In the genomic region with DNA sequence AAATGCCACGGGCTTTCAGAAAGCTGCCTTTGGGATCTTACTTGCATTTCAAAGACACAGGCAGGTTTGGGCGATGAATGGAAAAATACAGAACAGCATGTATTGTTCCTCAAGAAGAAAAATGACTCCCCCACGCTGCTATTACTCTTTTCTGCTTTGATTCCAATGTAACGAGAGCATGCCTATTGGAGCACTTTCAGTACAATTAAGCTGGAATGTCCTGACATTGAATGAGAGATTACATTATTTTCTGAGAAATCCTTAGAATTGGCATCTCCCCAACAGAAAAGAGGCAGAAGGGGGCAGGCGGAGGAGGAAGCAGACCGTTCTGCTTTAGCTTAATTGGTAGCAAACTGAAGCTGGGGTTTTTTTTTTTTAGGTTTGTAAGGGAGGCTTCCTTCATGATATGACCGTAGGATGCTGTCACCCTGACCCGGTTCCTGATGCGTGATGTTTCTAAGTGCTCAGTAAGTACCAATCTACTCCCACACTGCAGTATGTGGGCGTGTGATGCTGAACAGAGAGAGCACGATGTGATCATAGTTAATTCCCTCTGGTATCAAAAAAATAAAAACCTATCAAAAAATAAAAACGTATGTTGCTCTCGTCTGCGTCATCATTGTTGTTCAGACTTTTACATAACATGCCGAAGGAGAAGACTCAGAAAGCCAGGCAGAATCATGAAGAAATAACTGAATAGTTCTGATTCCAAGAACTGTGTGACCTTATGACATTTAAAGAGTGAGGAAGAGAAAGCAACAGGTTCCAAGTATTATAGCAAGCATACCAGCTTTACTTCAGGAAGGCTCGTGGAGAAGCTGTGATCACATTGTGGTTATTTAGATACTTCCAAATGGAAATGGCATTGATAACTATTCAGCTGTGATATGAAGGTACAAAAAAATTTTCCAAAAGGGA, we compare ENCODE assay signal across 13 cellular contexts.
DNase-seq lines count a peak whose midpoint lies in the region; ATAC-seq, FAIRE-seq and TF ChIP-seq lines count a peak whose summit lies in the region.
"Had no signal": no experiment of that assay in that cellular context is flagged by ENCODE, and none has a peak within 500 bp of the region (broad histone marks: within the 10 kb centered on the region; RNA-seq: fewer than 3 reads in every experiment).

No MANE protein-coding gene starts in this region.

- H3K27me3 Mint-ChIP-seq in nephron (ENCODE audit: low read depth) = peaks cover 4% of the 10 kb centered on the region
- H3K27me3 Mint-ChIP-seq in activated naive CD8-positive, alpha-beta T cell treated with anti-CD3 and anti-CD28 coated beads, Interleukin-2, amount 50 U/mL, for 24 hours = peaks cover 14% of the 10 kb centered on the region

- H3K4me3 Mint-ChIP-seq in nephron = peak overlapping the region in 1 of 3 experiments; percentile 2
- H3K4me3 Mint-ChIP-seq in activated naive CD8-positive, alpha-beta T cell treated with anti-CD3 and anti-CD28 coated beads, Interleukin-2, amount 50 U/mL, for 24 hours = no peak overlapping the region
- H3K4me3 Mint-ChIP-seq: activated CD4-positive, alpha-beta memory T cell treated with anti-CD3 and anti-CD28 coated beads, Interleukin-2, amount 10 ng/mL, durations not matched to agents 7 days and 5 days; CD4-positive, CD25-positive, alpha-beta regulatory T cell had no signal

- DNase-seq in cortex of kidney (lab: John Stamatoyannopoulos, UW) (no peak), SKM-1 treated with dmso at 0.1 percent for 144 hours (lab: John Stamatoyannopoulos, UW; ENCODE audit: unreplicated experiment) (no peak)
- DNase-seq in activated naive CD8-positive, alpha-beta T cell treated with anti-CD3 and anti-CD28 coated beads, Interleukin-2, amount 50 U/mL, for 24 hours = no peak
- DNase-seq: activated CD4-positive, alpha-beta memory T cell treated with anti-CD3 and anti-CD28 coated beads, Interleukin-2, amount 10 ng/mL, durations not matched to agents 7 days and 5 days; gastrocnemius medialis; NCI-H2081 treated with DMSO at 0.1 percent for 48 hours had no signal

- no peak for TF ChIP-seq CTCF in nephron (IDR thresholded peaks at IDR 0.05; ENCODE audit: unreplicated experiment in 3 of 3)

- FAIRE-seq in endometrium (lab: Jason Lieb, UNC) = peak; percentile 99
- FAIRE-seq: HTR-8/SVneo had no signal

- peaks cover 44% of the 10 kb centered on the region for H3K4me1 ChIP-seq in ES-I3 (ENCODE audit: insufficient read depth, low read length)
- H3K4me1 ChIP-seq: gastrocnemius medialis had no signal

- peak; percentile 23 for ATAC-seq in SK-N-SH treated with all-trans-retinoic acid at 6 μM for 48 hours
- ATAC-seq in HG02885 (IDR thresholded peaks at IDR 0.05; ENCODE audit: poor library complexity, unreplicated experiment) = no peak
- ATAC-seq in activated naive CD8-positive, alpha-beta T cell treated with anti-CD3 and anti-CD28 coated beads, Interleukin-2, amount 50 U/mL, for 24 hours = no peak

- H3K9ac ChIP-seq in ES-I3 (ENCODE audit: low read depth, low read length) = peak overlapping the region; percentile 14

- peak overlapping the region in 2 of 3 experiments; percentile 59 to 70 for H3K27ac Mint-ChIP-seq in nephron
- no peak overlapping the region for H3K27ac Mint-ChIP-seq in activated naive CD8-positive, alpha-beta T cell treated with anti-CD3 and anti-CD28 coated beads, Interleukin-2, amount 50 U/mL, for 24 hours
- H3K27ac Mint-ChIP-seq: activated CD4-positive, alpha-beta memory T cell treated with anti-CD3 and anti-CD28 coated beads, Interleukin-2, amount 10 ng/mL, durations not matched to agents 7 days and 5 days; CD4-positive, CD25-positive, alpha-beta regulatory T cell had no signal

- no peaks in the 10 kb centered on the region for H3K36me3 Mint-ChIP-seq in nephron (ENCODE audit: low read depth)
- H3K36me3 Mint-ChIP-seq in activated naive CD8-positive, alpha-beta T cell treated with anti-CD3 and anti-CD28 coated beads, Interleukin-2, amount 50 U/mL, for 24 hours (ENCODE audit: low read depth) = no peaks in the 10 kb centered on the region
- H3K36me3 Mint-ChIP-seq: CD4-positive, CD25-positive, alpha-beta regulatory T cell had no signal

- H3K9me3 ChIP-seq in ES-I3 (ENCODE audit: control insufficient read depth, insufficient read depth, low read length) = no peaks in the 10 kb centered on the region
- H3K9me3 ChIP-seq: gastrocnemius medialis had no signal

- H3K36me3 ChIP-seq in ES-I3 (ENCODE audit: insufficient read depth, low read length) = no peaks in the 10 kb centered on the region
- H3K36me3 ChIP-seq: gastrocnemius medialis had no signal

- H3K4me1 Mint-ChIP-seq in nephron = peaks cover 28% of the 10 kb centered on the region
- peaks cover 4% of the 10 kb centered on the region for H3K4me1 Mint-ChIP-seq in activated naive CD8-positive, alpha-beta T cell treated with anti-CD3 and anti-CD28 coated beads, Interleukin-2, amount 50 U/mL, for 24 hours

- no peaks in the 10 kb centered on the region for H3K9me3 Mint-ChIP-seq in nephron
- no peaks in the 10 kb centered on the region for H3K9me3 Mint-ChIP-seq in activated naive CD8-positive, alpha-beta T cell treated with anti-CD3 and anti-CD28 coated beads, Interleukin-2, amount 50 U/mL, for 24 hours
- H3K9me3 Mint-ChIP-seq: activated CD4-positive, alpha-beta memory T cell treated with anti-CD3 and anti-CD28 coated beads, Interleukin-2, amount 10 ng/mL, durations not matched to agents 7 days and 5 days; CD4-positive, CD25-positive, alpha-beta regulatory T cell had no signal

TF ChIP-seq in SK-N-SH treated with all-trans-retinoic acid at 6 μM for 48 hours, 23 proteins besides CTCF, POLR2A, EP300 and RAD21:
- TF ChIP-seq ISL1 (CRISPR knock-in tag; IDR thresholded peaks at IDR 0.05) (peak; percentile 88), TOX (CRISPR knock-in tag; IDR thresholded peaks at IDR 0.05; ENCODE audit: borderline replicate concordance) (no peak), CSDC2 (CRISPR knock-in tag; IDR thresholded peaks at IDR 0.05) (peak; percentile 77; the same call in 1 of the 2 replicates), ZNF8 (CRISPR knock-in tag; IDR thresholded peaks at IDR 0.05) (no peak), CSRNP3 (CRISPR knock-in tag; IDR thresholded peaks at IDR 0.05) (no peak)
- TF ChIP-seq, protein P1, sequence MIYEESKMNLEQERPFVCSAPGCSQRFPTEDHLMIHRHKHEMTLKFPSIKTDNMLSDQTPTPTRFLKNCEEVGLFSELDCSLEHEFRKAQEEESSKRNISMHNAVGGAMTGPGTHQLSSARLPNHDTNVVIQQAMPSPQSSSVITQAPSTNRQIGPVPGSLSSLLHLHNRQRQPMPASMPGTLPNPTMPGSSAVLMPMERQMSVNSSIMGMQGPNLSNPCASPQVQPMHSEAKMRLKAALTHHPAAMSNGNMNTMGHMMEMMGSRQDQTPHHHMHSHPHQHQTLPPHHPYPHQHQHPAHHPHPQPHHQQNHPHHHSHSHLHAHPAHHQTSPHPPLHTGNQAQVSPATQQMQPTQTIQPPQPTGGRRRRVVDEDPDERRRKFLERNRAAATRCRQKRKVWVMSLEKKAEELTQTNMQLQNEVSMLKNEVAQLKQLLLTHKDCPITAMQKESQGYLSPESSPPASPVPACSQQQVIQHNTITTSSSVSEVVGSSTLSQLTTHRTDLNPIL (CRISPR knock-in tag; IDR thresholded peaks at IDR 0.05; ENCODE audit: low read depth) = 0 out of 2 replicates have a peak, but pooled peaks have one; percentile 9
